In the genomic region with DNA sequence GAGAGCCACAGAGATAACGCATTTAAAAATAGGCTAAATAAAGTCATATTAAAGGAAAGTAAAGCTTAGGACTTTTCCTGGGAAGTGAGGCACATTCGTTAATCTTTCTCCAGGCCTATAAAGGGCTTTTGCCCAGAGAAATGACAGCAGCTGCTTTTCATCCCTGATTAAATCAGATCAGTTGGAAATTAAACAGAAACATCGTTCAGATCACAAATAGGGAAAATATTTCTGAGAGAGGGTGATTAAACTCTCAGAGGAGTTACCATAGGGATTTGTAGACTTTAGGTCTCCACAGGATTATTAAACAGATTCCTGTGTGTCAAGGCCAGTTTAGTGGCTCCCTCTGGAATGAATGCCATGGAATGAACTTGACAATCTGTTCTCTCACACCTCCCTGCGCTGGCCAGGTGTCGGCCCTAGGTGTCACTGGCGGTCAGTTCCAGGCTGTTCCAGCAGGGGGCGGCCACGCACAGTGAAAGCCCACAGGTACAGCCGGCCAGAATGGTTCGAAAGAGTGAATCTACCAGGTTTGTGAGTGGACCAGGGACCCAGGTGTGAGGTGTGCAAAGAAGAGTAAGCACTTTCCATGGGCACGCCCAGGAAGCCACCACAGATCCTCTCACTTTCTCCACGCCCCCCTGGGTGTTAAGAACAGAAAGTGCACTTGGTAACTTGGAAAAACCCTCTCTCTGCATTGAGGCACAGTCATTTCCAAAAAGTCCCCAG, we compare ENCODE assay signal across 8 cellular contexts.
DNase-seq lines count a peak whose midpoint lies in the region; ATAC-seq and TF ChIP-seq lines count a peak whose summit lies in the region.

No MANE protein-coding gene starts in this region.

- no peaks in the 10 kb centered on the region for H3K4me1 ChIP-seq in liver (ENCODE audit: control insufficient read depth in 4 of 4, insufficient read depth in 4 of 4, low read length in 3 of 4)

- H3K9me3 ChIP-seq in AG04450 (ENCODE audit: control insufficient read depth, insufficient read depth, low read length) (no peaks in the 10 kb centered on the region), liver (ENCODE audit: control insufficient read depth in 4 of 4, low read length in 3 of 4) (no peaks in the 10 kb centered on the region)

- ATAC-seq in GM18517 (IDR thresholded peaks at IDR 0.05; ENCODE audit: unreplicated experiment) (peak; percentile 80), HG02973 (IDR thresholded peaks at IDR 0.05; ENCODE audit: unreplicated experiment) (peak; percentile 91)

- CTCF ChIA-PET in AG04450 (lab: Charles Lee) = interaction anchor here (0.7 to 1.7 kb wide), 14 partner anchors 10 to 761 kb away, joined by 3 to 11 read pairs (median 3); no protein-coding TSS in a partner anchor

- TF ChIP-seq CTCF in AG04450 (IDR thresholded peaks at IDR 0.05; ENCODE audit: low read depth, low read length) (peak; percentile 99), liver (IDR thresholded peaks at IDR 0.05; ENCODE audit: low read depth, low read length, missing input control) (peak; percentile 99)

- H3K27ac ChIP-seq in AG04450 (ENCODE audit: low read depth, low read length) (no peak overlapping the region), liver (ENCODE audit: low read depth in 1 of 2, low read length in 2 of 2) (no peak overlapping the region)

- H3K27me3 ChIP-seq in AG04450 (ENCODE audit: control insufficient read depth, insufficient read depth, low read length) = no peaks in the 10 kb centered on the region
- no peaks in the 10 kb centered on the region for H3K27me3 ChIP-seq in liver (ENCODE audit: control insufficient read depth in 4 of 4, insufficient read depth in 4 of 4, low read length in 3 of 4)

- no peak overlapping the region for H3K9ac ChIP-seq in liver (ENCODE audit: low read depth in 1 of 2, low read length in 2 of 2)

- 18% methylated on average over 12 of the region's 12 CpGs for WGBS in liver

- H3K4me3 ChIP-seq in AG04450 (ENCODE audit: low read depth, low read length) = no peak overlapping the region
- H3K4me3 ChIP-seq in liver (ENCODE audit: low read depth in 1 of 3, low read length in 3 of 3) = no peak overlapping the region

- DNase-seq in AG04450 (ENCODE audit: low read depth, low spot score) (peak; percentile 8), NCI-H2171 (lab: John Stamatoyannopoulos, UW) (peak; percentile 74), cerebellum (ENCODE audit: low spot score) (peak; percentile 72)
- DNase-seq in activated CD4-positive, alpha-beta T cell treated with anti-CD3 and anti-CD28 coated beads for 4 hours = peak; percentile 65 to 84
- peak; percentile 57 to 64 (median 61) for DNase-seq in stimulated activated CD4-positive, alpha-beta T cell treated with anti-CD3 and anti-CD28 coated beads, TNF-alpha, amount 100 ng/mL, for 4 hours (ENCODE audit: low read depth in 3 of 3)

- no peaks in the 10 kb centered on the region for H3K36me3 ChIP-seq in liver (ENCODE audit: control insufficient read depth in 4 of 4, insufficient read depth in 3 of 4, low read depth in 1 of 4, low read length in 3 of 4)

- POLR2A ChIA-PET in AG04450 (lab: Yijun Ruan, JAX) = no interaction called here

- TF ChIP-seq RAD21 in liver (IDR thresholded peaks at IDR 0.05) = peak; percentile 97 to 98

TF ChIP-seq in liver, 16 proteins besides CTCF, POLR2A, EP300 and RAD21:
- TF ChIP-seq RXRA (IDR thresholded peaks at IDR 0.05) = no peak
- no peak for TF ChIP-seq FOXA1 (IDR thresholded peaks at IDR 0.05)
- no peak for TF ChIP-seq TAF1 (conservative IDR thresholded peaks at IDR 0.05)
- no peak for TF ChIP-seq MAX (IDR thresholded peaks at IDR 0.05)
- no peak for TF ChIP-seq HNF4A (conservative IDR thresholded peaks at IDR 0.05)
- no peak for TF ChIP-seq EGR1 (IDR thresholded peaks at IDR 0.05; ENCODE audit: low read depth in 2 of 2)
- TF ChIP-seq, protein P1, sequence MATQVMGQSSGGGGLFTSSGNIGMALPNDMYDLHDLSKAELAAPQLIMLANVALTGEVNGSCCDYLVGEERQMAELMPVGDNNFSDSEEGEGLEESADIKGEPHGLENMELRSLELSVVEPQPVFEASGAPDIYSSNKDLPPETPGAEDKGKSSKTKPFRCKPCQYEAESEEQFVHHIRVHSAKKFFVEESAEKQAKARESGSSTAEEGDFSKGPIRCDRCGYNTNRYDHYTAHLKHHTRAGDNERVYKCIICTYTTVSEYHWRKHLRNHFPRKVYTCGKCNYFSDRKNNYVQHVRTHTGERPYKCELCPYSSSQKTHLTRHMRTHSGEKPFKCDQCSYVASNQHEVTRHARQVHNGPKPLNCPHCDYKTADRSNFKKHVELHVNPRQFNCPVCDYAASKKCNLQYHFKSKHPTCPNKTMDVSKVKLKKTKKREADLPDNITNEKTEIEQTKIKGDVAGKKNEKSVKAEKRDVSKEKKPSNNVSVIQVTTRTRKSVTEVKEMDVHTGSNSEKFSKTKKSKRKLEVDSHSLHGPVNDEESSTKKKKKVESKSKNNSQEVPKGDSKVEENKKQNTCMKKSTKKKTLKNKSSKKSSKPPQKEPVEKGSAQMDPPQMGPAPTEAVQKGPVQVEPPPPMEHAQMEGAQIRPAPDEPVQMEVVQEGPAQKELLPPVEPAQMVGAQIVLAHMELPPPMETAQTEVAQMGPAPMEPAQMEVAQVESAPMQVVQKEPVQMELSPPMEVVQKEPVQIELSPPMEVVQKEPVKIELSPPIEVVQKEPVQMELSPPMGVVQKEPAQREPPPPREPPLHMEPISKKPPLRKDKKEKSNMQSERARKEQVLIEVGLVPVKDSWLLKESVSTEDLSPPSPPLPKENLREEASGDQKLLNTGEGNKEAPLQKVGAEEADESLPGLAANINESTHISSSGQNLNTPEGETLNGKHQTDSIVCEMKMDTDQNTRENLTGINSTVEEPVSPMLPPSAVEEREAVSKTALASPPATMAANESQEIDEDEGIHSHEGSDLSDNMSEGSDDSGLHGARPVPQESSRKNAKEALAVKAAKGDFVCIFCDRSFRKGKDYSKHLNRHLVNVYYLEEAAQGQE (IDR thresholded peaks at IDR 0.05) = no peak
- no peak for TF ChIP-seq ZBTB33 (IDR thresholded peaks at IDR 0.05)
- no peak for TF ChIP-seq NR2F2 (IDR thresholded peaks at IDR 0.05)
- no peak for TF ChIP-seq HNF4G (IDR thresholded peaks at IDR 0.05)
- no peak for TF ChIP-seq ATF3 (IDR thresholded peaks at IDR 0.05)
- TF ChIP-seq FOXA2 (IDR thresholded peaks at IDR 0.05) = no peak
- no peak for TF ChIP-seq JUND (IDR thresholded peaks at IDR 0.05)
- no peak for TF ChIP-seq SP1 (IDR thresholded peaks at IDR 0.05)
- TF ChIP-seq GABPA (IDR thresholded peaks at IDR 0.05 in 1 of 2, conservative IDR thresholded peaks at IDR 0.05 in 1 of 2) = no peak
- no peak for TF ChIP-seq YY1 (IDR thresholded peaks at IDR 0.05)
TF ChIP-seq in liver: peak in this region for 0.

Comparison
In these comparisons a context has a peak if more than half of its experiments do, and no peak if none do; other contexts are left out.
1. DNase-seq: peak in every context shown above with its lines; median percentile 74 in activated CD4-positive, alpha-beta T cell treated with anti-CD3 and anti-CD28 coated beads for 4 hours; 74 in NCI-H2171; 72 in cerebellum; 61 in stimulated activated CD4-positive, alpha-beta T cell treated with anti-CD3 and anti-CD28 coated beads, TNF-alpha, amount 100 ng/mL, for 4 hours; 8 in AG04450.